14 cellular contexts compared by ENCODE assay signal in genomic region chr9:76530458-76531100, GRCh38.
DNase-seq lines count a peak whose midpoint lies in the region; ATAC-seq and TF ChIP-seq lines count a peak whose summit lies in the region.
"Had no signal": no experiment of that assay in that cellular context is flagged by ENCODE, and none has a peak within 500 bp of the region (broad histone marks: within the 10 kb centered on the region; RNA-seq: fewer than 3 reads in every experiment).

No MANE protein-coding gene starts in this region.

- no peak overlapping the region for H3K4me3 Mint-ChIP-seq in activated naive CD8-positive, alpha-beta T cell treated with anti-CD3 and anti-CD28 coated beads, Interleukin-2, amount 50 U/mL, for 24 hours
- H3K4me3 Mint-ChIP-seq in endothelial cell (ENCODE audit: unreplicated experiment), result no peak overlapping the region
- H3K4me3 Mint-ChIP-seq: T-helper 1 cell treated with Interleukin-12 subunit alpha and Interleukin-12 subunit beta and Interleukin-4 antibody, amounts not matched to agents 30 μg/mL and 1 μg/mL, for 36 hours had no signal

- no peaks in the 10 kb centered on the region for H3K36me3 ChIP-seq in muscle layer of duodenum (ENCODE audit: control insufficient read depth in 1 of 2, insufficient read depth in 2 of 2, low read length in 2 of 2)

- H3K4me3 ChIP-seq in muscle layer of duodenum (ENCODE audit: low read depth in 1 of 2, low read length in 2 of 2), result no peak overlapping the region

- no peak for TF ChIP-seq CTCF in endothelial cell (IDR thresholded peaks at IDR 0.05; ENCODE audit: unreplicated experiment)

- ATAC-seq in HG02870 (IDR thresholded peaks at IDR 0.05; ENCODE audit: unreplicated experiment), result peak; percentile 62
- peak; percentile 20 for ATAC-seq in activated naive CD8-positive, alpha-beta T cell treated with anti-CD3 and anti-CD28 coated beads, Interleukin-2, amount 50 U/mL, for 24 hours
- ATAC-seq: HepG2 had no signal

- H3K27me3 ChIP-seq in muscle layer of duodenum (ENCODE audit: low read depth, low read length), result no peaks in the 10 kb centered on the region

- H3K27ac ChIP-seq in muscle layer of duodenum (ENCODE audit: low read length), result peak overlapping the region; percentile 1

- H3K27ac Mint-ChIP-seq in activated naive CD8-positive, alpha-beta T cell treated with anti-CD3 and anti-CD28 coated beads, Interleukin-2, amount 50 U/mL, for 24 hours, result no peak overlapping the region
- H3K27ac Mint-ChIP-seq in endothelial cell (ENCODE audit: unreplicated experiment), result no peak overlapping the region
- H3K27ac Mint-ChIP-seq: activated T-helper 2 cell treated with anti-CD3 and anti-CD28 coated beads, Interferon-gamma antibody, Interleukin-2, Interleukin-4, amounts not matched to agents 10 μg/mL and 5 μg/mL and 100 μg/mL, durations not matched to agents 14 hours and 24 hours and 36 hours; T-helper 1 cell treated with Interleukin-12 subunit alpha and Interleukin-12 subunit beta and Interleukin-4 antibody, amounts not matched to agents 30 μg/mL and 1 μg/mL, for 36 hours had no signal

- DNase-seq in EH (ENCODE audit: low read depth) (peak; percentile 18), endothelial cell (ENCODE audit: low spot score) (no peak), T1000 (lab: John Stamatoyannopoulos, UW) (no peak), amygdala (lab: John Stamatoyannopoulos, UW) (no peak)
- DNase-seq in activated naive CD8-positive, alpha-beta T cell treated with anti-CD3 and anti-CD28 coated beads, Interleukin-2, amount 50 U/mL, for 24 hours, result no peak
- no peak for DNase-seq in stimulated activated naive CD4-positive, alpha-beta T cell treated with Interleukin-2 at 50 U/mL for 16 hours (lab: John Stamatoyannopoulos, UW)
- DNase-seq: DMS79 treated with DMSO at 0.1 percent for 48 hours, dorsolateral prefrontal cortex, NCI-H510A treated with DMSO at 0.1 percent for 48 hours had no signal

- H3K27me3 Mint-ChIP-seq in activated naive CD8-positive, alpha-beta T cell treated with anti-CD3 and anti-CD28 coated beads, Interleukin-2, amount 50 U/mL, for 24 hours, result no peaks in the 10 kb centered on the region
- no peaks in the 10 kb centered on the region for H3K27me3 Mint-ChIP-seq in endothelial cell (ENCODE audit: unreplicated experiment)

- peaks cover 0 to 3% of the 10 kb centered on the region in 2 donors for H3K4me1 ChIP-seq in muscle layer of duodenum (ENCODE audit: control insufficient read depth in 1 of 2, insufficient read depth in 2 of 2, low read length in 2 of 2)

- no peaks in the 10 kb centered on the region for H3K36me3 Mint-ChIP-seq in activated naive CD8-positive, alpha-beta T cell treated with anti-CD3 and anti-CD28 coated beads, Interleukin-2, amount 50 U/mL, for 24 hours (ENCODE audit: low read depth)
- H3K36me3 Mint-ChIP-seq in endothelial cell (ENCODE audit: low read depth, unreplicated experiment), result peaks cover 5% of the 10 kb centered on the region

- H3K9me3 Mint-ChIP-seq in activated naive CD8-positive, alpha-beta T cell treated with anti-CD3 and anti-CD28 coated beads, Interleukin-2, amount 50 U/mL, for 24 hours, result no peaks in the 10 kb centered on the region
- H3K9me3 Mint-ChIP-seq in endothelial cell (ENCODE audit: unreplicated experiment), result no peaks in the 10 kb centered on the region
- H3K9me3 Mint-ChIP-seq: T-helper 1 cell treated with Interleukin-12 subunit alpha and Interleukin-12 subunit beta and Interleukin-4 antibody, amounts not matched to agents 30 μg/mL and 1 μg/mL, for 36 hours had no signal

- no peaks in the 10 kb centered on the region for H3K9me3 ChIP-seq in muscle layer of duodenum (ENCODE audit: control insufficient read depth in 1 of 2, low read length in 2 of 2)

- H3K4me1 Mint-ChIP-seq in activated naive CD8-positive, alpha-beta T cell treated with anti-CD3 and anti-CD28 coated beads, Interleukin-2, amount 50 U/mL, for 24 hours, result peaks cover 6% of the 10 kb centered on the region
- no peaks in the 10 kb centered on the region for H3K4me1 Mint-ChIP-seq in endothelial cell (ENCODE audit: unreplicated experiment)
